Comparison of ENCODE assay signal across 10 cellular contexts in genomic region chr5:7908317-7908716, GRCh38. TPM values are rescaled to one million over a fixed set of nuclear protein-coding genes. Genes with fewer than 3 reads are reported as not detected.
"Had no signal": no experiment of that assay in that cellular context is flagged by ENCODE, and none has a peak within 500 bp of the region (broad histone marks: within the 10 kb centered on the region; RNA-seq: fewer than 3 reads in every experiment).

No MANE protein-coding gene starts in this region.

- FAIRE-seq: HTR-8/SVneo, K562 had no signal

- DNase-seq: IMR-90, KBM-7, KG1 had no signal

- H3K27ac ChIP-seq: HL-60, KMS-11 had no signal

- H3K4me3 ChIP-seq: K562 had no signal

- H3K9ac ChIP-seq: KMS-11 had no signal

- ATAC-seq: K562 had no signal

- H3K4me2 ChIP-seq: KMS-11 had no signal

RNA-seq across cellular contexts. Expression of gene CFAP90, which starts 57.4 kb away (rescaled TPM):
- total RNA-seq: HT-29, HT1080, IMR-90, K562 had no signal
- polyA plus RNA-seq: IgD-negative memory B cell, K562 had no signal
